ENCODE assay signal across 10 cellular contexts in the genomic region with DNA sequence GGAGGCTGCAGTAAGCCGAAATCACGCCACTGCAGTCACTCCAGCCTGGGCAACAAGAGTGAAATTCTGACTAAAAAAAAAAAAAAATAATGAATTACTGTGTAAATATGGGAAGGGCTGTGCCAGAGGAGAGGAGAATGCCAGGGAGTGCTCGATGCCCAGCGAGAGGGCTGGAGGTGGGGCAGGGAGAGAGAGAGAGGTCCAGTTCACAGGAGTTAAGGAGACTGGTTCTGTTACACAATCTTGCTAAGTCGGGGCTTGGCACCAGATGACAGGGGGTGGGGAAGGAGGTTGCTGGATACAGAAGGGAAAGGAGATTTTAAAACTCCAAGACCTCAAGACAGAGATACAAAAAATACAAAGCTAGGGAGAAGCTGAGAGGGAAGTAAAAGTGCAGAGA. TPM values are rescaled to one million over a fixed set of nuclear protein-coding genes. Genes with fewer than 3 reads are reported as not detected.
A peak's percentile ranks its signal among the peaks of the same experiment; 100 is the strongest.
DNase-seq lines count a peak whose midpoint lies in the region; ATAC-seq and TF ChIP-seq lines count a peak whose summit lies in the region.
"Had no signal": no experiment of that assay in that cellular context is flagged by ENCODE, and none has a peak within 500 bp of the region (broad histone marks: within the 10 kb centered on the region; RNA-seq: fewer than 3 reads in every experiment).

No MANE protein-coding gene starts in this region.

- in situ Hi-C loops in HAP-1 (cut with MboI; ENCODE audit: low sequenced_read_pairs), result no loop called here

- no peaks in the 10 kb centered on the region for H3K9me3 ChIP-seq in HAP-1

- 0 out of 2 replicates have a peak, but pooled peaks cover 2% of the 10 kb centered on the region for H3K4me1 ChIP-seq in HAP-1

- H3K36me3 Mint-ChIP-seq in glutamatergic neuron (ENCODE audit: unreplicated experiment), result no peaks in the 10 kb centered on the region

- peaks cover 8% of the 10 kb centered on the region for H3K27me3 Mint-ChIP-seq in glutamatergic neuron (ENCODE audit: unreplicated experiment)

- CTCF ChIA-PET in RWPE1 (lab: Yijun Ruan, JAX), result interaction anchor here (0.6 kb wide), 1 partner anchor 26 kb away, joined by 3 read pairs; no protein-coding TSS in a partner anchor

- H3K4me1 Mint-ChIP-seq in glutamatergic neuron (ENCODE audit: low read depth, unreplicated experiment), result peaks cover 5% of the 10 kb centered on the region

- no peaks in the 10 kb centered on the region for H3K36me3 ChIP-seq in HAP-1 (replicated peaks)

- peak overlapping the region; percentile 83 for H3K27ac ChIP-seq in RWPE1

- H3K4me3 Mint-ChIP-seq in glutamatergic neuron (ENCODE audit: unreplicated experiment), result peak overlapping the region; percentile 16
- H3K4me3 Mint-ChIP-seq: T-helper 1 cell treated with Interleukin-12 subunit alpha and Interleukin-12 subunit beta and Interleukin-4 antibody, amounts not matched to agents 30 μg/mL and 1 μg/mL, for 36 hours had no signal

- no peak overlapping the region for H3K4me3 ChIP-seq in HAP-1

- H3K27me3 ChIP-seq in HAP-1 (ENCODE audit: low read depth), result no peaks in the 10 kb centered on the region

- POLR2A ChIA-PET in RWPE1 (lab: Yijun Ruan, JAX; ENCODE audit: low non-redundant PET), result no interaction called here

- ATAC-seq in GM18873 (IDR thresholded peaks at IDR 0.05; ENCODE audit: low FRiP score, unreplicated experiment), result no peak
- no peak for ATAC-seq in HG02759 (IDR thresholded peaks at IDR 0.05; ENCODE audit: unreplicated experiment)

- TF ChIP-seq CTCF in RWPE1 (conservative IDR thresholded peaks at IDR 0.05; ENCODE audit: low read depth), result no peak
- TF ChIP-seq CTCF in glutamatergic neuron (IDR thresholded peaks at IDR 0.05; ENCODE audit: partially characterized antibody, unreplicated experiment), result no peak

- DNase-seq in DMS 273 treated with DMSO at 0.1 percent for 48 hours (lab: John Stamatoyannopoulos, UW) (peak; percentile 98), RWPE1 (ENCODE audit: low spot score) (no peak), glutamatergic neuron (no peak), renal cortical epithelial cell (ENCODE audit: low read depth) (peak; percentile 82), HAP-1 (ENCODE audit: low spot score in 2 of 2) (no peak), SW 1271 (lab: John Stamatoyannopoulos, UW) (no peak)
- DNase-seq: effector CD4-positive, alpha-beta T cell had no signal

- H3K9me3 Mint-ChIP-seq in glutamatergic neuron (ENCODE audit: unreplicated experiment), result no peaks in the 10 kb centered on the region
- H3K9me3 Mint-ChIP-seq: T-helper 1 cell treated with Interleukin-12 subunit alpha and Interleukin-12 subunit beta and Interleukin-4 antibody, amounts not matched to agents 30 μg/mL and 1 μg/mL, for 36 hours had no signal

- no peak overlapping the region for H3K27ac Mint-ChIP-seq in glutamatergic neuron (ENCODE audit: unreplicated experiment)
- H3K27ac Mint-ChIP-seq: T-helper 1 cell treated with Interleukin-12 subunit alpha and Interleukin-12 subunit beta and Interleukin-4 antibody, amounts not matched to agents 30 μg/mL and 1 μg/mL, for 36 hours had no signal

RNA-seq across cellular contexts. Expression of a gene that starts 1.2 kb away (rescaled TPM):
- total RNA-seq in glutamatergic neuron (ENCODE audit: unreplicated experiment) (2.9 TPM), renal cortical epithelial cell (5.0 and 26.8 TPM in 2 replicates)

RNA-seq across cellular contexts. Expression of a gene that starts 24.3 kb away (rescaled TPM):
- total RNA-seq in glutamatergic neuron (ENCODE audit: unreplicated experiment) (64.4 TPM), renal cortical epithelial cell (92.2 and 111 TPM in 2 replicates)

RNA-seq across cellular contexts. Expression of a gene that starts 28.0 kb away (rescaled TPM):
- total RNA-seq in glutamatergic neuron (ENCODE audit: unreplicated experiment) (234 TPM), renal cortical epithelial cell (207 and 403 TPM in 2 replicates)

RNA-seq across cellular contexts. Expression of a gene that starts 44.1 kb away (rescaled TPM):
- total RNA-seq in glutamatergic neuron (ENCODE audit: unreplicated experiment) (68.7 TPM), renal cortical epithelial cell (43.4 and 57.0 TPM in 2 replicates)

Comparison
In these comparisons a context has a peak if more than half of its experiments do, and no peak if none do; other contexts are left out.
1. DNase-seq: peak in DMS 273 treated with DMSO at 0.1 percent for 48 hours (single experiment) and renal cortical epithelial cell (single experiment); none in RWPE1 (single experiment), glutamatergic neuron (single experiment), HAP-1 (0 of 2) and SW 1271 (0 of 2).